In genomic region chr20:53129557-53129956, GRCh38 we compare ENCODE assay signal across 24 cellular contexts.
"Had no signal": no experiment of that assay in that cellular context is flagged by ENCODE, and none has a peak within 500 bp of the region (broad histone marks: within the 10 kb centered on the region; RNA-seq: fewer than 3 reads in every experiment).

No MANE protein-coding gene starts in this region.

- H3K4me1 ChIP-seq: psoas muscle, right lobe of liver, upper lobe of right lung, vagina had no signal

- H3K36me3 ChIP-seq: heart left ventricle, right lobe of liver, tibial nerve, upper lobe of right lung, vagina had no signal

- H3K9me3 ChIP-seq: heart left ventricle, psoas muscle, right lobe of liver, testis, tibial nerve, upper lobe of right lung, vagina had no signal

- H3K4me3 ChIP-seq: heart left ventricle, lung, psoas muscle, right lobe of liver, testis, tibial nerve, upper lobe of right lung, vagina had no signal

- H3K4me3 Mint-ChIP-seq: endodermal cell; naive B cell; nephron; stimulated activated naive B cell treated with anti-CD40 and anti-IgM and Interleukin-4, amounts not matched to agents 10 μg/mL and 1 μg/mL and 100 μg/mL, for 72 hours; stimulated activated naive CD8-positive, alpha-beta T cell treated with anti-CD3 and anti-CD28 coated beads, Interleukin-15, amount 100 ng/mL, for 72 hours had no signal

- H3K9me3 Mint-ChIP-seq: endodermal cell; nephron; stimulated activated naive CD8-positive, alpha-beta T cell treated with anti-CD3 and anti-CD28 coated beads, Interleukin-15, amount 100 ng/mL, for 72 hours had no signal

- H3K36me3 Mint-ChIP-seq: naive B cell; stimulated activated naive B cell treated with anti-CD40 and anti-IgM and Interleukin-4, amounts not matched to agents 10 μg/mL and 1 μg/mL and 100 μg/mL, for 72 hours had no signal

- H3K27ac ChIP-seq: heart left ventricle, psoas muscle, right lobe of liver, testis, tibial nerve, upper lobe of right lung, vagina had no signal

- ATAC-seq: heart left ventricle; left colon; left ventricle myocardium superior; psoas muscle; right lobe of liver; stimulated activated naive B cell treated with anti-CD40 and anti-IgM and Interleukin-4, amounts not matched to agents 10 μg/mL and 1 μg/mL and 100 μg/mL, for 72 hours; stimulated activated naive CD8-positive, alpha-beta T cell treated with anti-CD3 and anti-CD28 coated beads, Interleukin-15, amount 100 ng/mL, for 72 hours; upper lobe of right lung had no signal

- H3K27me3 ChIP-seq: heart left ventricle, right lobe of liver, testis, tibial nerve, upper lobe of right lung, vagina had no signal

- H3K27ac Mint-ChIP-seq: endodermal cell; naive B cell; nephron; stimulated activated naive B cell treated with anti-CD40 and anti-IgM and Interleukin-4, amounts not matched to agents 10 μg/mL and 1 μg/mL and 100 μg/mL, for 72 hours; stimulated activated naive CD8-positive, alpha-beta T cell treated with anti-CD3 and anti-CD28 coated beads, Interleukin-15, amount 100 ng/mL, for 72 hours had no signal

- H3K4me1 Mint-ChIP-seq: naive B cell; stimulated activated naive B cell treated with anti-CD40 and anti-IgM and Interleukin-4, amounts not matched to agents 10 μg/mL and 1 μg/mL and 100 μg/mL, for 72 hours had no signal

- DNase-seq: effector CD4-positive, alpha-beta T cell; endodermal cell; erythroblast; foreskin melanocyte; heart left ventricle; hippocampal formation; left colon; left ventricle myocardium superior; mesendoderm; naive B cell; psoas muscle; retina; right lobe of liver; stimulated activated CD4-positive, alpha-beta T cell treated with anti-CD3 and anti-CD28 coated beads, Interleukin-15, amount 100 ng/mL, for 24 hours; stimulated activated CD4-positive, alpha-beta T cell treated with anti-CD3 and anti-CD28 coated beads, Interleukin-1b, Interleukin-23, amount 100 ng/mL, for 48 hours; stimulated activated CD4-positive, alpha-beta T cell treated with anti-CD3 and anti-CD28 coated beads, Interleukin-4, amount 100 ng/mL, for 4 hours; stimulated activated naive B cell treated with anti-CD40 and anti-IgM and Interleukin-4, amounts not matched to agents 10 μg/mL and 1 μg/mL and 100 μg/mL, for 72 hours; stimulated activated naive CD8-positive, alpha-beta T cell treated with anti-CD3 and anti-CD28 coated beads, Interleukin-15, amount 100 ng/mL, for 72 hours; testis; upper lobe of right lung had no signal
